15 cellular contexts compared by ENCODE assay signal in the genomic region with DNA sequence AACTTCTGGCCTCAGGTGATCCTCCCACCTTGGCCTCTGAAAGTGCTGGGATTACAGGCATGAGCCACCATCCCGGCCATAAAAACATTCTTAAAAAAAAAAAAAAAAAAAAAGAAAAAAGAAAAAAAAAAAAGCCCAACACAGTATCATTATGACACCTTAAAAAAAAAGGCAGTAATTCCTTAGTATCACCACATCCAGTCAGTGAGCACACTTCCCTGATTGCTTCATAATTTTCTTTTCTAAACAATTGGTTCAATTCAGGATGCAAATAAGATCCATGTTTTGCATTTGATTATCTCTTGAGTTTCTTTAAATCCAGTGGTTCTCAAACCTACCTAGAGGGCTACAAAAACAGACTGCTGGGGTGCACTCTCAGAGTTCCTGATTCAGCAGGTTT.
"Had no signal": no experiment of that assay in that cellular context is flagged by ENCODE, and none has a peak within 500 bp of the region (broad histone marks: within the 10 kb centered on the region; RNA-seq: fewer than 3 reads in every experiment).

No MANE protein-coding gene starts in this region.

- H3K9me3 Mint-ChIP-seq: activated naive CD8-positive, alpha-beta T cell treated with anti-CD3 and anti-CD28 coated beads for 36 hours; neural progenitor cell had no signal

- H3K27ac Mint-ChIP-seq: activated naive CD8-positive, alpha-beta T cell treated with anti-CD3 and anti-CD28 coated beads for 36 hours; neural progenitor cell had no signal

- H3K4me1 ChIP-seq: neural progenitor cell, right atrium auricular region, vagina had no signal

- H3K27ac ChIP-seq: coronary artery, hepatocyte, neural progenitor cell, right atrium auricular region, tibial artery, vagina had no signal

- H3K27me3 Mint-ChIP-seq: activated naive CD8-positive, alpha-beta T cell treated with anti-CD3 and anti-CD28 coated beads for 36 hours had no signal

- H3K4me3 Mint-ChIP-seq: activated naive CD8-positive, alpha-beta T cell treated with anti-CD3 and anti-CD28 coated beads for 36 hours; neural progenitor cell had no signal

- H3K27me3 ChIP-seq: hepatocyte, neural progenitor cell, right atrium auricular region, tibial artery, vagina had no signal

- H3K79me2 ChIP-seq: hepatocyte had no signal

- H3K4me3 ChIP-seq: coronary artery, hepatocyte, neural progenitor cell, right atrium auricular region, tibial artery, vagina had no signal

- H3K9me3 ChIP-seq: right atrium auricular region, tibial artery, vagina had no signal

- H2AFZ ChIP-seq: hepatocyte, neural progenitor cell had no signal

- DNase-seq: activated CD4-positive, CD25-positive, alpha-beta regulatory T cell; activated gamma-delta T cell treated with Interleukin-2 at 50 U/mL for 16 hours; activated naive CD8-positive, alpha-beta T cell treated with anti-CD3 and anti-CD28 coated beads for 36 hours; activated T-cell treated with anti-CD3 and anti-CD28 coated beads, Interleukin-2, amount 50 U/mL, for 1 hour; aorta; effector CD8-positive, alpha-beta T cell; kidney glomerular epithelial cell; posterior cingulate gyrus; small intestine; tibial artery had no signal

- H3K4me2 ChIP-seq: hepatocyte, neural progenitor cell had no signal

- H3K9ac ChIP-seq: neural progenitor cell had no signal
